In the genomic region with DNA sequence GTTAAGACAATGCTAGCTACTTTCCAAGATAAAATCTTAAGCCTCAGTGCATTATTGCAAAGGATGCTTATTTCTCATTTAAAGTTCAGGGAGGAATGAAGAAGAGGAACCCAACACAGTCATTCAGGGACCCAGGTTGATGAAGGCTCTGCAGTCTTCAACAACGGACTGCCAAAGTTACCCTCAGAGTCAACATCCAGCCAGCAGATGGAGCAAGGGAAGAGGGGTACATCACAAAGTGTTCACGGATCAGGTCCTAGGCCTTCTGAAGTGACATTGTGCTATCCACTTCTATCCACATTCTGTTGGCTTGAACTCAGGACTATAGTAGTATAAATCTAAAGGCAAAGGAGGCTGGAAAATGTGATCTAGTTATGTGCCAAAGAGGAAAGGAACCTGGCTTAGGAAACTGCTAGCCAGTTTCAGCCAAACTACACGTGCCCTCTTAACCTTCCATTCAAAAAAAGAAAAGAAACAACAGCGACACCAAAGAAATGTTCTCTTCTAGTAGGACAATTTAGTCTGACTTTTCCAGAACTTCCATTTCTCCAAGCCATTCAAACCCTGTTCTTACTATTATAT, we compare ENCODE assay signal across 15 cellular contexts. TPM values are rescaled to one million over a fixed set of nuclear protein-coding genes. Genes with fewer than 3 reads are reported as not detected.
DNase-seq lines count a peak whose midpoint lies in the region; ATAC-seq and TF ChIP-seq lines count a peak whose summit lies in the region.
"Had no signal": no experiment of that assay in that cellular context is flagged by ENCODE, and none has a peak within 500 bp of the region (broad histone marks: within the 10 kb centered on the region; RNA-seq: fewer than 3 reads in every experiment).

No MANE protein-coding gene starts in this region.

- H2AFZ ChIP-seq in OCI-LY1 (ENCODE audit: low read length): no peak overlapping the region

- H3K27ac ChIP-seq in 22Rv1: no peak overlapping the region
- H3K27ac ChIP-seq in OCI-LY1 (ENCODE audit: low read depth, low read length, poor library complexity, severe bottlenecking): no peak overlapping the region
- H3K27ac ChIP-seq in upper lobe of right lung: no peak overlapping the region
- no peak overlapping the region for H3K27ac ChIP-seq in tibial artery
- H3K27ac ChIP-seq: HL-60, Peyer's patch had no signal

- no peaks in the 10 kb centered on the region for H3K9me2 ChIP-seq in OCI-LY1 (ENCODE audit: low read depth, low read length)

- no peaks in the 10 kb centered on the region for H3F3A ChIP-seq in OCI-LY1 (ENCODE audit: insufficient read depth, low read length)

- H3K4me2 ChIP-seq in OCI-LY1 (ENCODE audit: low read length): no peak overlapping the region

- H3K4me3 ChIP-seq in GM12864 (ENCODE audit: low read depth, low read length) (no peak overlapping the region), OCI-LY1 (ENCODE audit: low read depth, low read length, poor library complexity, severe bottlenecking) (no peak overlapping the region), upper lobe of right lung (no peak overlapping the region), tibial artery (no peak overlapping the region)
- H3K4me3 ChIP-seq: Peyer's patch had no signal

- H3K36me3 ChIP-seq in OCI-LY1 (ENCODE audit: insufficient read depth, low read length): no peaks in the 10 kb centered on the region
- no peaks in the 10 kb centered on the region for H3K36me3 ChIP-seq in upper lobe of right lung
- no peaks in the 10 kb centered on the region for H3K36me3 ChIP-seq in tibial artery
- H3K36me3 ChIP-seq: Peyer's patch had no signal

- no peak for ATAC-seq in upper lobe of right lung
- no peak for ATAC-seq in HG03442 (IDR thresholded peaks at IDR 0.05; ENCODE audit: unreplicated experiment)

- DNase-seq in GM12864 (ENCODE audit: low read depth): no peak
- peak; percentile 20 for DNase-seq in dermis blood vessel endothelial cell
- DNase-seq in GM20000 (ENCODE audit: low spot score): no peak
- no peak for DNase-seq in upper lobe of right lung
- no peak for DNase-seq in tibial artery
- DNase-seq: activated B cell treated with CpG ODN at 0.5 μM for 24 hours; activated T-cell treated with anti-CD3 and anti-CD28 coated beads, Interleukin-2, amount 50 U/mL, for 1 hour; NCI-H1436 treated with DMSO at 0.1 percent for 48 hours; Peyer's patch had no signal

- 0 out of 2 replicates have a peak, but pooled peaks have one; percentile 8 for TF ChIP-seq CTCF in 22Rv1 (IDR thresholded peaks at IDR 0.05)
- TF ChIP-seq CTCF in GM12864 (IDR thresholded peaks at IDR 0.05; ENCODE audit: low read depth, low read length, missing control alignments): peak; percentile 36
- TF ChIP-seq CTCF in OCI-LY1 (IDR thresholded peaks at IDR 0.05; ENCODE audit: low read length): peak; percentile 33; the same call in 1 of the 2 replicates
- TF ChIP-seq CTCF in GM20000 (IDR thresholded peaks at IDR 0.05; ENCODE audit: extremely low read depth, missing control alignments): no peak
- TF ChIP-seq CTCF in upper lobe of right lung (IDR thresholded peaks at IDR 0.05): no peak
- TF ChIP-seq CTCF in tibial artery (IDR thresholded peaks at IDR 0.05): no peak

- H3K79me2 ChIP-seq in OCI-LY1 (ENCODE audit: insufficient read depth, low read length): no peaks in the 10 kb centered on the region

- no peaks in the 10 kb centered on the region for H4K20me1 ChIP-seq in OCI-LY1 (ENCODE audit: insufficient read depth, low read length)

- H3K9me3 ChIP-seq in OCI-LY1 (ENCODE audit: low read length) (no peaks in the 10 kb centered on the region), upper lobe of right lung (no peaks in the 10 kb centered on the region), tibial artery (no peaks in the 10 kb centered on the region)
- H3K9me3 ChIP-seq: Peyer's patch had no signal

- intact Hi-C loops in upper lobe of right lung (cut with DNase I): no loop called here
- intact Hi-C loops in tibial artery (cut with DNase I; ENCODE audit: low total_unique reads): no loop called here

- H3K27me3 ChIP-seq in OCI-LY1 (ENCODE audit: insufficient read depth, low read length) (no peaks in the 10 kb centered on the region), upper lobe of right lung (no peaks in the 10 kb centered on the region), tibial artery (no peaks in the 10 kb centered on the region)
- H3K27me3 ChIP-seq: Peyer's patch had no signal

- H3K9ac ChIP-seq in OCI-LY1 (ENCODE audit: low read length): no peak overlapping the region

- no peaks in the 10 kb centered on the region for H3K4me1 ChIP-seq in OCI-LY1 (ENCODE audit: insufficient read depth, low read length, severe bottlenecking)
- no peaks in the 10 kb centered on the region for H3K4me1 ChIP-seq in upper lobe of right lung
- no peaks in the 10 kb centered on the region for H3K4me1 ChIP-seq in tibial artery
- H3K4me1 ChIP-seq: Peyer's patch had no signal

RNA-seq across cellular contexts. Expression of gene NKX6-1, which starts 28.8 kb away (rescaled TPM):
- total RNA-seq in dermis blood vessel endothelial cell: not detected in 2 replicates
- not detected for total RNA-seq in upper lobe of right lung
- total RNA-seq: activated B cell treated with CpG ODN at 0.5 μM for 24 hours, epithelial cell of proximal tubule, Peyer's patch, temporal lobe had no signal

Comparison
In these comparisons a context has a peak if more than half of its experiments do, and no peak if none do; other contexts are left out.
1. CTCF ChIP-seq: peak in 22Rv1 (single experiment), GM12864 (single experiment) and OCI-LY1 (single experiment); none in GM20000 (single experiment), upper lobe of right lung (single experiment) and tibial artery (0 of 2).